In the genomic region with DNA sequence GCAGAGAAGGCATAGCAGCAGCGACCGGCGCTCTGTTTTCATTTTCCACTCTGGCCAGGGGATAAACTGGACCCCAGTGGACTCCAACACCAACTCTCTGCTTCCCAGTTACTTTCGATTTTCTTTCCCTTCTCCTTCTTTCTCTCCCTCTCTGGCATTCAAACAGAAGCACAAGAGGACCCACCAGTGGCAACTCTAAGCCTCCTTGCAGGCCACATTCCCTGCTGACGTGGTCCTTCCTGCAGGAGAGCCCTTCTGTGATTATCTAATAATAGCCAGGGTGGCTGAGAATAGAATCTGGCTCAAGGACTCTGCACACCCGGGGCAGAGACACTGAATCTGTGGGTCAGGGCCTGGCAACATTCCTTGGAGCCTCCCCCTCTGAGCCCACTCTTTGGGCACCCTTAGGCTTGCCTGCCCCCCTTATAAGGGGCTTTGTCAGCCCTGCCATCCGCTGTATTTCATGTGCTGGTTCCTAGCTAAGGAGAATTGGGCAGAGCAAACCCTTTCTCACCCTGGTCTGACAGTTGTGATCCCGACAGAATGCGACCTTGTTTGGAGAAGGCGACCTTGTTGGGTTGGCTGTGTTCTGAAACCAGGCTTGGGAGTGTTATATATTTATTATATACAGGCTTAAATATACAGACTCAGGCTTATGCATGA, we compare ENCODE assay signal across 2 cellular contexts.
TF ChIP-seq lines count a peak whose summit lies in the region.

No MANE protein-coding gene starts in this region.

TF ChIP-seq in SK-N-SH, 30 proteins besides CTCF, POLR2A, EP300 and RAD21:
- TF ChIP-seq TAF1 (IDR thresholded peaks at IDR 0.05; ENCODE audit: borderline replicate concordance, low read depth, low read length) (no peak), TEAD4 (IDR thresholded peaks at IDR 0.05; ENCODE audit: borderline replicate concordance, insufficient read depth) (no peak), RFX5 (IDR thresholded peaks at IDR 0.05; ENCODE audit: low read length) (no peak)

TF ChIP-seq in SK-N-SH treated with all-trans-retinoic acid at 6 μM for 48 hours, 23 proteins besides CTCF, POLR2A, EP300 and RAD21:
- TF ChIP-seq PPARA (CRISPR knock-in tag; IDR thresholded peaks at IDR 0.05; ENCODE audit: borderline replicate concordance) (no peak), BACH2 (CRISPR knock-in tag; IDR thresholded peaks at IDR 0.05; ENCODE audit: borderline replicate concordance) (no peak)
